In genomic region chr17:80981062-80981902, GRCh38 we compare ENCODE assay signal across 8 cellular contexts. TPM values are rescaled to one million over a fixed set of nuclear protein-coding genes. Genes with fewer than 3 reads are reported as not detected.
A peak's percentile ranks its signal among the peaks of the same experiment; 100 is the strongest.
DNase-seq lines count a peak whose midpoint lies in the region; ATAC-seq and TF ChIP-seq lines count a peak whose summit lies in the region.

No MANE protein-coding gene starts in this region.

- intact Hi-C loops in left ventricle myocardium superior (cut with micrococcal nuclease): no loop called here

- H3K4me3 Mint-ChIP-seq in activated T-cell treated with anti-CD3 and anti-CD28 coated beads, Interleukin-2, amount 50 U/mL, for 4 hours: no peak overlapping the region

- H3K36me3 Mint-ChIP-seq in activated T-cell treated with anti-CD3 and anti-CD28 coated beads, Interleukin-2, amount 50 U/mL, for 4 hours (ENCODE audit: insufficient read depth): no peaks in the 10 kb centered on the region

- peak overlapping the region; percentile 53 for H3K4me3 ChIP-seq in HUES64 (ENCODE audit: low read length)
- H3K4me3 ChIP-seq in foreskin fibroblast (ENCODE audit: low read depth in 1 of 2, low read length in 2 of 2): peak overlapping the region in 1 of 2 donors; percentile 24

- H3K4me1 ChIP-seq in HUES64 (ENCODE audit: insufficient read depth, low read length): peaks cover 2% of the 10 kb centered on the region; the same call in 1 of the 2 replicates

- H3K36me3 ChIP-seq in HUES64 (ENCODE audit: insufficient read depth, low read length): no peaks in the 10 kb centered on the region

- 9% methylated on average over 65 of the region's 65 CpGs for WGBS in HUES64

- ATAC-seq in activated T-cell treated with anti-CD3 and anti-CD28 coated beads, Interleukin-2, amount 50 U/mL, for 4 hours: peak; percentile 57 to 61
- peak; percentile 54 for ATAC-seq in left ventricle myocardium superior

- peaks cover 11% of the 10 kb centered on the region for H3K4me1 Mint-ChIP-seq in activated T-cell treated with anti-CD3 and anti-CD28 coated beads, Interleukin-2, amount 50 U/mL, for 4 hours (ENCODE audit: low read depth)

- H3K27me3 Mint-ChIP-seq in activated T-cell treated with anti-CD3 and anti-CD28 coated beads, Interleukin-2, amount 50 U/mL, for 4 hours (ENCODE audit: low read depth): peaks cover 7% of the 10 kb centered on the region

- peak; percentile 32 for DNase-seq in activated T-cell treated with anti-CD3 and anti-CD28 coated beads, Interleukin-2, amount 50 U/mL, for 4 hours
- DNase-seq in left ventricle myocardium superior (no peak), kidney glomerular epithelial cell (lab: John Stamatoyannopoulos, UW) (no peak), foreskin fibroblast (no peak), NK-92 (lab: John Stamatoyannopoulos, UW; ENCODE audit: unreplicated experiment) (no peak)
- DNase-seq in stimulated activated CD4-positive, alpha-beta T cell treated with anti-CD3 and anti-CD28 coated beads, Interleukin-1b, Interleukin-23, amount 100 ng/mL, for 48 hours: peak; percentile 34

- H3K9ac ChIP-seq in HUES64 (ENCODE audit: low read depth, low read length): peak overlapping the region; percentile 25; the same call in 1 of the 2 replicates

- TF ChIP-seq CTCF in C4-2B (conservative IDR thresholded peaks at IDR 0.05) (peak; percentile 94), foreskin fibroblast (IDR thresholded peaks at IDR 0.05; ENCODE audit: low read depth, low read length) (no peak)

- no peak overlapping the region for H3K27ac ChIP-seq in C4-2B
- H3K27ac ChIP-seq in HUES64 (ENCODE audit: low read depth, low read length): no peak overlapping the region

- peaks cover 4% of the 10 kb centered on the region for H3K9me3 Mint-ChIP-seq in activated T-cell treated with anti-CD3 and anti-CD28 coated beads, Interleukin-2, amount 50 U/mL, for 4 hours

- H3K27me3 ChIP-seq in HUES64 (ENCODE audit: insufficient read depth, low read length): peaks cover 10% of the 10 kb centered on the region

- 0 out of 2 replicates have a peak, but pooled peaks cover 3% of the 10 kb centered on the region for H3K9me3 ChIP-seq in HUES64 (ENCODE audit: insufficient read depth, low read depth, low read length)

RNA-seq across cellular contexts. Expression of gene CHMP6, which starts 10.4 kb away (rescaled TPM):
- 17.6 TPM for polyA plus RNA-seq in HUES64 (2013, experiment 1 of 2)
- 16.5 TPM for polyA plus RNA-seq in HUES64 (2013, experiment 2 of 2)
- total RNA-seq in activated T-cell treated with anti-CD3 and anti-CD28 coated beads, Interleukin-2, amount 50 U/mL, for 4 hours: 10 to 100 TPM; 35.7 to 42.4 (median 42.1) TPM
- 19.5 TPM for total RNA-seq in left ventricle myocardium superior

RNA-seq across cellular contexts. Expression of gene BAIAP2, which starts 53.7 kb away (rescaled TPM):
- polyA plus RNA-seq in HUES64 (2013, experiment 1 of 2): 14.3 TPM
- polyA plus RNA-seq in HUES64 (2013, experiment 2 of 2): 13.9 TPM
- total RNA-seq in activated T-cell treated with anti-CD3 and anti-CD28 coated beads, Interleukin-2, amount 50 U/mL, for 4 hours: 1 to 10 TPM; 4.7 to 9.2 (median 7.4) TPM
- total RNA-seq in left ventricle myocardium superior: 32.7 TPM

Comparison
In these comparisons a context has a peak if more than half of its experiments do, and no peak if none do; other contexts are left out.
1. DNase-seq: peak in activated T-cell treated with anti-CD3 and anti-CD28 coated beads, Interleukin-2, amount 50 U/mL, for 4 hours (single experiment) and stimulated activated CD4-positive, alpha-beta T cell treated with anti-CD3 and anti-CD28 coated beads, Interleukin-1b, Interleukin-23, amount 100 ng/mL, for 48 hours (single experiment); none in left ventricle myocardium superior (single experiment), kidney glomerular epithelial cell (single experiment), foreskin fibroblast (0 of 2) and NK-92 (single experiment).